In genomic region chr19:39539165-39539518, GRCh38 we compare ENCODE assay signal across 8 cellular contexts. TPM values are rescaled to one million over a fixed set of nuclear protein-coding genes. Genes with fewer than 3 reads are reported as not detected.
DNase-seq lines count a peak whose midpoint lies in the region; ATAC-seq and TF ChIP-seq lines count a peak whose summit lies in the region.

No MANE protein-coding gene starts in this region.

- H3K9me3 Mint-ChIP-seq in activated CD4-positive, alpha-beta T cell treated with anti-CD3 and anti-CD28 coated beads for 36 hours (ENCODE audit: low read depth) = no peaks in the 10 kb centered on the region

- peak overlapping the region; percentile 84 for H3K4me3 Mint-ChIP-seq in activated CD4-positive, alpha-beta T cell treated with anti-CD3 and anti-CD28 coated beads for 36 hours

- no peak for TF ChIP-seq RAD21 in SK-N-SH (IDR thresholded peaks at IDR 0.05; ENCODE audit: low read length)

- peaks cover 7% of the 10 kb centered on the region; the same call in 1 of the 2 replicates for H4K20me1 ChIP-seq in SK-N-SH (ENCODE audit: insufficient read depth)

- 5% methylated on average over 10 of the region's 10 CpGs for WGBS in SK-N-SH (ENCODE audit: low lambda C conversion rate)

- H3K4me3 ChIP-seq in SK-N-SH (ENCODE audit: low read depth in 2 of 2, low read length in 1 of 2) (peak overlapping the region; percentile 77 to 88), fibroblast of mammary gland (ENCODE audit: control insufficient read depth, low read depth, low read length) (peak overlapping the region; percentile 84)

- no peaks in the 10 kb centered on the region for H3K9me3 ChIP-seq in SK-N-SH

- TF ChIP-seq CTCF in SK-N-SH (IDR thresholded peaks at IDR 0.05) (no peak), fibroblast of mammary gland (conservative IDR thresholded peaks at IDR 0.05; ENCODE audit: control insufficient read depth, insufficient read depth, low read depth, low read length) (no peak)

- H3K27ac Mint-ChIP-seq in activated CD4-positive, alpha-beta T cell treated with anti-CD3 and anti-CD28 coated beads for 36 hours = peak overlapping the region; percentile 92

- CTCF ChIA-PET in activated CD4-positive, alpha-beta T cell treated with anti-CD3 and anti-CD28 coated beads for 36 hours (lab: Charles Lee) = interaction anchor here (0.6 to 2.5 kb wide), 6 partner anchors 12 to 285 kb away, joined by 3 to 16 read pairs (median 3); no protein-coding TSS in a partner anchor
- CTCF ChIA-PET in SK-N-SH (lab: Yijun Ruan, JAX) = interaction anchor here (0.6 to 2.4 kb wide), 8 partner anchors 11 to 141 kb away, joined by 3 to 16 read pairs (median 3); partner anchors contain the start of genes DLL3 and RPS16

- H3K4me1 Mint-ChIP-seq in activated CD4-positive, alpha-beta T cell treated with anti-CD3 and anti-CD28 coated beads for 36 hours = peaks cover 47% of the 10 kb centered on the region

- no peaks in the 10 kb centered on the region; the same call in 1 of the 2 replicates for H3K27me3 ChIP-seq in SK-N-SH (ENCODE audit: insufficient read depth)

- peak overlapping the region; percentile 84 for H3K9ac ChIP-seq in SK-N-SH

- H3K4me2 ChIP-seq in SK-N-SH = peak overlapping the region; percentile 81

- H3K27ac ChIP-seq in SK-N-SH (ENCODE audit: low read depth in 2 of 2, low read length in 1 of 2) = peak overlapping the region; percentile 84 to 89

- H2AFZ ChIP-seq in SK-N-SH (ENCODE audit: low read depth) = no peak overlapping the region

- no peaks in the 10 kb centered on the region for H3K27me3 Mint-ChIP-seq in activated CD4-positive, alpha-beta T cell treated with anti-CD3 and anti-CD28 coated beads for 36 hours

- H3F3A ChIP-seq in SK-N-SH (replicated peaks; ENCODE audit: insufficient read depth) = no peaks in the 10 kb centered on the region

- peaks cover 29% of the 10 kb centered on the region for H3K79me2 ChIP-seq in SK-N-SH (ENCODE audit: insufficient read depth)

- no peak for TF ChIP-seq EP300 in SK-N-SH (IDR thresholded peaks at IDR 0.05; ENCODE audit: borderline replicate concordance in 1 of 2, low read depth in 1 of 2, low read length in 1 of 2)

- intact Hi-C loops in activated CD4-positive, alpha-beta T cell treated with anti-CD3 and anti-CD28 coated beads for 36 hours (cut with DNase I, micrococcal nuclease) = no loop called here

- no peaks in the 10 kb centered on the region for H3K9me2 ChIP-seq in SK-N-SH

- peak; percentile 35 for ATAC-seq in activated CD4-positive, alpha-beta T cell treated with anti-CD3 and anti-CD28 coated beads for 36 hours
- ATAC-seq in GM21825 (IDR thresholded peaks at IDR 0.05; ENCODE audit: unreplicated experiment) = no peak

- no peak for DNase-seq in activated CD4-positive, alpha-beta T cell treated with anti-CD3 and anti-CD28 coated beads for 36 hours
- DNase-seq in activated CD4-positive, alpha-beta T cell treated with anti-CD3 and anti-CD28 coated beads, Interleukin-2, amount 50 U/mL, for 48 hours = no peak
- DNase-seq in SK-N-SH (no peak), fibroblast of mammary gland (ENCODE audit: low read depth) (peak; percentile 21), renal cortical epithelial cell (ENCODE audit: low read depth) (peak; percentile 60), SIG-M5 (lab: John Stamatoyannopoulos, UW) (no peak), NOMO-1 (lab: John Stamatoyannopoulos, UW; ENCODE audit: unreplicated experiment in 2 of 2) (no peak)

- H3K36me3 Mint-ChIP-seq in activated CD4-positive, alpha-beta T cell treated with anti-CD3 and anti-CD28 coated beads for 36 hours (ENCODE audit: low read depth) = peaks cover 13% of the 10 kb centered on the region

- peaks cover 3 to 7% of the 10 kb centered on the region in 2 experiments; a peak in 2 of 4 replicates for H3K4me1 ChIP-seq in SK-N-SH (ENCODE audit: control insufficient read depth in 1 of 2, insufficient read depth in 2 of 2, low read depth in 1 of 2, low read length in 1 of 2)

- POLR2A ChIA-PET in activated CD4-positive, alpha-beta T cell treated with anti-CD3 and anti-CD28 coated beads for 36 hours (lab: Charles Lee) = interaction anchor here (1.3 kb wide), 1 partner anchor 103 kb away, joined by 7 read pairs; the partner anchor contains the start of gene RPS16
- POLR2A ChIA-PET in SK-N-SH (lab: Yijun Ruan, JAX) = no interaction called here

- no peaks in the 10 kb centered on the region for H3K36me3 ChIP-seq in SK-N-SH (replicated peaks in 1 of 2; ENCODE audit: control insufficient read depth in 1 of 2, insufficient read depth in 2 of 2, low read length in 1 of 2)

TF ChIP-seq in SK-N-SH, 30 proteins besides CTCF, POLR2A, EP300 and RAD21:
- TF ChIP-seq MEF2A (IDR thresholded peaks at IDR 0.05; ENCODE audit: borderline replicate concordance, low read depth) (no peak), CHD2 (IDR thresholded peaks at IDR 0.05; ENCODE audit: low read length, partially characterized antibody) (peak; percentile 89), ZBTB33 (IDR thresholded peaks at IDR 0.05; ENCODE audit: borderline replicate concordance, low read depth) (0 out of 2 replicates have a peak, but pooled peaks have one; percentile 32)

RNA-seq across cellular contexts. Expression of gene EID2, which starts 0.8 kb away (rescaled TPM):
- 10 to 100 TPM in 1 of 2 experiments, 1 to 10 TPM in 1; 9.0 to 10.7 TPM for total RNA-seq in activated CD4-positive, alpha-beta T cell treated with anti-CD3 and anti-CD28 coated beads for 36 hours
- polyA plus RNA-seq in SK-N-SH (2012; rRNA removed) = 13.9 and 14.1 TPM in 2 replicates
- polyA plus RNA-seq in SK-N-SH (2012; cell fraction: cytosol; rRNA removed) = 13.9 and 14.5 TPM in 2 replicates
- polyA plus RNA-seq in SK-N-SH (2012; cell fraction: nucleus; rRNA removed) = 5.9 and 7.9 TPM in 2 replicates
- total RNA-seq in renal cortical epithelial cell = 5.4 and 16.9 TPM in 2 replicates

RNA-seq across cellular contexts. Expression of gene EID2B, which starts 6.5 kb away (rescaled TPM):
- total RNA-seq in activated CD4-positive, alpha-beta T cell treated with anti-CD3 and anti-CD28 coated beads for 36 hours = 1 to 10 TPM; 1.4 to 3.5 TPM
- 5.4 and 6.5 TPM in 2 replicates for polyA plus RNA-seq in SK-N-SH (2012; rRNA removed)
- polyA plus RNA-seq in SK-N-SH (2012; cell fraction: cytosol; rRNA removed) = 8.8 and 10.3 TPM in 2 replicates
- 8.3 and 9.1 TPM in 2 replicates for polyA plus RNA-seq in SK-N-SH (2012; cell fraction: nucleus; rRNA removed)
- total RNA-seq in renal cortical epithelial cell = 2.1 and 2.5 TPM in 2 replicates

RNA-seq across cellular contexts. Expression of gene SELENOV, which starts 24.2 kb away (rescaled TPM):
- not detected for total RNA-seq in activated CD4-positive, alpha-beta T cell treated with anti-CD3 and anti-CD28 coated beads for 36 hours
- 0.08 and 0.11 TPM in 2 replicates for polyA plus RNA-seq in SK-N-SH (2012; rRNA removed)
- 0.03 and 0.12 TPM in 2 replicates for polyA plus RNA-seq in SK-N-SH (2012; cell fraction: cytosol; rRNA removed)
- polyA plus RNA-seq in SK-N-SH (2012; cell fraction: nucleus; rRNA removed) = 0.32 and 0.35 TPM in 2 replicates
- not detected in 2 replicates for total RNA-seq in renal cortical epithelial cell

RNA-seq across cellular contexts. Expression of gene DLL3, which starts 40.4 kb away (rescaled TPM):
- total RNA-seq in activated CD4-positive, alpha-beta T cell treated with anti-CD3 and anti-CD28 coated beads for 36 hours = under 1 TPM; 0.72 to 0.94 TPM
- 4.7 and 4.8 TPM in 2 replicates for polyA plus RNA-seq in SK-N-SH (2012; rRNA removed)
- 3.8 and 4.0 TPM in 2 replicates for polyA plus RNA-seq in SK-N-SH (2012; cell fraction: cytosol; rRNA removed)
- 1.6 and 3.0 TPM in 2 replicates for polyA plus RNA-seq in SK-N-SH (2012; cell fraction: nucleus; rRNA removed)
- total RNA-seq in renal cortical epithelial cell = 0.05 TPM in 1 of 2 replicates, not detected in the other

RNA-seq across cellular contexts. Expression of gene TIMM50, which starts 58.5 kb away (rescaled TPM):
- total RNA-seq in activated CD4-positive, alpha-beta T cell treated with anti-CD3 and anti-CD28 coated beads for 36 hours = 100 to 1,000 TPM in 1 of 2 experiments, 10 to 100 TPM in 1; 99.4 to 126 TPM
- polyA plus RNA-seq in SK-N-SH (2012; rRNA removed) = 83.8 and 98.1 TPM in 2 replicates
- 54.4 and 65.3 TPM in 2 replicates for polyA plus RNA-seq in SK-N-SH (2012; cell fraction: cytosol; rRNA removed)
- polyA plus RNA-seq in SK-N-SH (2012; cell fraction: nucleus; rRNA removed) = 108 and 156 TPM in 2 replicates
- 43.6 and 71.4 TPM in 2 replicates for total RNA-seq in renal cortical epithelial cell

Comparison
In these comparisons a context has a peak if more than half of its experiments do, and no peak if none do; other contexts are left out.
1. DNase-seq: peak in fibroblast of mammary gland (single experiment) and renal cortical epithelial cell (single experiment); none in activated CD4-positive, alpha-beta T cell treated with anti-CD3 and anti-CD28 coated beads for 36 hours (single experiment), activated CD4-positive, alpha-beta T cell treated with anti-CD3 and anti-CD28 coated beads, Interleukin-2, amount 50 U/mL, for 48 hours (0 of 2), SK-N-SH (single experiment), SIG-M5 (single experiment) and NOMO-1 (0 of 2).